In genomic region chr14:71890541-71890940, GRCh38 we compare ENCODE assay signal across 16 cellular contexts. TPM values are rescaled to one million over a fixed set of nuclear protein-coding genes. Genes with fewer than 3 reads are reported as not detected.
DNase-seq lines count a peak whose midpoint lies in the region; ATAC-seq and TF ChIP-seq lines count a peak whose summit lies in the region.
"Had no signal": no experiment of that assay in that cellular context is flagged by ENCODE, and none has a peak within 500 bp of the region (broad histone marks: within the 10 kb centered on the region; RNA-seq: fewer than 3 reads in every experiment).

No MANE protein-coding gene starts in this region.

- H4K20me1 ChIP-seq in GM23248 (ENCODE audit: insufficient read depth), result no peaks in the 10 kb centered on the region

- no peak overlapping the region for H3K9ac ChIP-seq in GM23248
- no peak overlapping the region for H3K9ac ChIP-seq in HUES48 (ENCODE audit: low read depth, low read length)

- H3K4me2 ChIP-seq in GM23248 (ENCODE audit: unreplicated experiment), result no peak overlapping the region

- in situ Hi-C loops in GM23248 (cut with MboI), result no loop called here

- H3K27me3 ChIP-seq in GM23248 (replicated peaks; ENCODE audit: insufficient read depth) (peaks cover 5% of the 10 kb centered on the region; the same call in 1 of the 2 replicates), HUES48 (ENCODE audit: control insufficient read depth, insufficient read depth, low read length) (no peaks in the 10 kb centered on the region)

- H3K4me3 ChIP-seq in GM23248, result no peak overlapping the region
- no peak overlapping the region for H3K4me3 ChIP-seq in HUES48 (ENCODE audit: low read depth, low read length)

- H3K36me3 ChIP-seq in GM23248 (ENCODE audit: low read depth) (no peaks in the 10 kb centered on the region), HUES48 (ENCODE audit: control insufficient read depth, insufficient read depth, low read length) (no peaks in the 10 kb centered on the region)

- no peaks in the 10 kb centered on the region for H3K79me2 ChIP-seq in GM23248 (ENCODE audit: insufficient read depth)

- H2AFZ ChIP-seq in GM23248, result no peak overlapping the region

- H3K4me1 ChIP-seq in GM23248 (ENCODE audit: insufficient read depth) (0 out of 2 replicates have a peak, but pooled peaks cover 6% of the 10 kb centered on the region), HUES48 (ENCODE audit: control insufficient read depth, insufficient read depth, low read length) (peaks cover 38% of the 10 kb centered on the region)

- no peaks in the 10 kb centered on the region for H3K9me2 ChIP-seq in GM23248 (ENCODE audit: insufficient read depth)

- ATAC-seq in HG02973 (IDR thresholded peaks at IDR 0.05; ENCODE audit: unreplicated experiment) (no peak), SK-N-SH treated with all-trans-retinoic acid at 6 μM for 48 hours (no peak)
- ATAC-seq: HCT116 had no signal

- H3F3A ChIP-seq in GM23248 (ENCODE audit: insufficient read depth), result no peaks in the 10 kb centered on the region

- H3K27ac ChIP-seq in GM23248 (no peak overlapping the region), HUES48 (ENCODE audit: low read depth, low read length) (peak overlapping the region; percentile 99)
- H3K27ac ChIP-seq: HL-60 had no signal

- DNase-seq in GM23248, result peak; percentile 30
- peak; percentile 23 for DNase-seq in inferior parietal cortex (ENCODE audit: extremely low spot score)
- DNase-seq in superior temporal gyrus (ENCODE audit: extremely low spot score), result peak; percentile 33
- no peak for DNase-seq in mucosa of gallbladder (ENCODE audit: low spot score)
- DNase-seq: C1 segment of cervical spinal cord; CD4-positive, alpha-beta T cell; COR-L47; DMS153; GF-D8 had no signal

- 8 to 9% methylated on average over 1 of the region's 1 CpG for WGBS in GM23248 (ENCODE audit: low coverage in 1 of 2, low lambda C conversion rate in 2 of 2, missing lambda C conversion rate in 2 of 2), 2 experiments

- no peaks in the 10 kb centered on the region for H3K9me3 ChIP-seq in GM23248 (ENCODE audit: low read depth)
- peaks cover 12% of the 10 kb centered on the region for H3K9me3 ChIP-seq in HUES48 (ENCODE audit: control insufficient read depth, insufficient read depth, low read length)

TF ChIP-seq in SK-N-SH treated with all-trans-retinoic acid at 6 μM for 48 hours, 23 proteins besides CTCF, POLR2A, EP300 and RAD21:
- TF ChIP-seq ZNF8 (CRISPR knock-in tag; IDR thresholded peaks at IDR 0.05) (no peak), PATZ1 (CRISPR knock-in tag; IDR thresholded peaks at IDR 0.05; ENCODE audit: borderline replicate concordance) (no peak), ISL1 (CRISPR knock-in tag; IDR thresholded peaks at IDR 0.05) (no peak), ZFP3 (CRISPR knock-in tag; IDR thresholded peaks at IDR 0.05) (no peak), PPARA (CRISPR knock-in tag; IDR thresholded peaks at IDR 0.05; ENCODE audit: borderline replicate concordance) (no peak), ZFP30 (CRISPR knock-in tag; IDR thresholded peaks at IDR 0.05) (no peak), ESRRG (CRISPR knock-in tag; IDR thresholded peaks at IDR 0.05) (no peak), POU6F1 (CRISPR knock-in tag; IDR thresholded peaks at IDR 0.05; ENCODE audit: borderline replicate concordance, low read depth) (no peak), RARB (CRISPR knock-in tag; IDR thresholded peaks at IDR 0.05) (no peak), SNAI2 (CRISPR knock-in tag; IDR thresholded peaks at IDR 0.05) (no peak), ZNF565 (CRISPR knock-in tag; conservative IDR thresholded peaks at IDR 0.05; ENCODE audit: low read depth) (no peak), BACH2 (CRISPR knock-in tag; IDR thresholded peaks at IDR 0.05; ENCODE audit: borderline replicate concordance) (no peak), ARNTL (CRISPR knock-in tag; IDR thresholded peaks at IDR 0.05; ENCODE audit: borderline replicate concordance, low read depth) (no peak), GLIS3 (CRISPR knock-in tag; IDR thresholded peaks at IDR 0.05) (no peak), CSDC2 (CRISPR knock-in tag; IDR thresholded peaks at IDR 0.05) (no peak)
- TF ChIP-seq, protein P1, sequence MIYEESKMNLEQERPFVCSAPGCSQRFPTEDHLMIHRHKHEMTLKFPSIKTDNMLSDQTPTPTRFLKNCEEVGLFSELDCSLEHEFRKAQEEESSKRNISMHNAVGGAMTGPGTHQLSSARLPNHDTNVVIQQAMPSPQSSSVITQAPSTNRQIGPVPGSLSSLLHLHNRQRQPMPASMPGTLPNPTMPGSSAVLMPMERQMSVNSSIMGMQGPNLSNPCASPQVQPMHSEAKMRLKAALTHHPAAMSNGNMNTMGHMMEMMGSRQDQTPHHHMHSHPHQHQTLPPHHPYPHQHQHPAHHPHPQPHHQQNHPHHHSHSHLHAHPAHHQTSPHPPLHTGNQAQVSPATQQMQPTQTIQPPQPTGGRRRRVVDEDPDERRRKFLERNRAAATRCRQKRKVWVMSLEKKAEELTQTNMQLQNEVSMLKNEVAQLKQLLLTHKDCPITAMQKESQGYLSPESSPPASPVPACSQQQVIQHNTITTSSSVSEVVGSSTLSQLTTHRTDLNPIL (CRISPR knock-in tag; IDR thresholded peaks at IDR 0.05; ENCODE audit: low read depth), result no peak
TF ChIP-seq in SK-N-SH treated with all-trans-retinoic acid at 6 μM for 48 hours: peak in this region for 0.

RNA-seq across cellular contexts. Expression of gene RGS6, which starts 41.7 kb away (rescaled TPM):
- not detected in 2 replicates for total RNA-seq in GM23248 (2014; rRNA removed; shearing (Covaris generic))
- not detected in 2 replicates for polyA plus RNA-seq in GM23248 (2016; fragmentation: Nextera tagmentation; extraction: Ambion mirVana)
- 1.1 TPM for total RNA-seq in mucosa of gallbladder
- total RNA-seq: B cell; CD4-positive, alpha-beta T cell had no signal
- polyA plus RNA-seq: IgD-negative memory B cell had no signal
